Comparison of ENCODE assay signal across 14 cellular contexts in genomic region chr5:119078870-119079269, GRCh38. TPM values are rescaled to one million over a fixed set of nuclear protein-coding genes. Genes with fewer than 3 reads are reported as not detected.
DNase-seq lines count a peak whose midpoint lies in the region; ATAC-seq, FAIRE-seq and TF ChIP-seq lines count a peak whose summit lies in the region.
"Had no signal": no experiment of that assay in that cellular context is flagged by ENCODE, and none has a peak within 500 bp of the region (broad histone marks: within the 10 kb centered on the region; RNA-seq: fewer than 3 reads in every experiment).

No MANE protein-coding gene starts in this region.

- ATAC-seq in pancreas = no peak
- no peak for ATAC-seq in HG03175 (IDR thresholded peaks at IDR 0.05; ENCODE audit: unreplicated experiment)

- H3K4me1 ChIP-seq in testis (peaks cover 28% of the 10 kb centered on the region), pancreas (peaks cover 11 to 19% (median 13%) of the 10 kb centered on the region in 3 donors), ovary (ENCODE audit: insufficient read depth) (peaks cover 8% of the 10 kb centered on the region)

- 62 to 81% methylated on average over 1 of the region's 1 CpG for WGBS in testis, 2 donors
- 93 to 94% methylated on average over 1 of the region's 1 CpG for WGBS in pancreas, 2 donors
- 55 to 79% (median 70%) methylated on average over 1 of the region's 1 CpG for WGBS in ovary, 3 donors

- no peaks in the 10 kb centered on the region for H3K9me3 Mint-ChIP-seq in activated naive CD4-positive, alpha-beta T cell treated with anti-CD3 and anti-CD28 coated beads for 36 hours
- no peaks in the 10 kb centered on the region for H3K9me3 Mint-ChIP-seq in activated CD4-positive, alpha-beta memory T cell treated with anti-CD3 and anti-CD28 coated beads, Interleukin-2, amount 10 ng/mL, durations not matched to agents 7 days and 5 days
- H3K9me3 Mint-ChIP-seq: activated naive CD8-positive, alpha-beta T cell treated with anti-CD3 and anti-CD28 coated beads, Interleukin-2, amount 10 ng/mL, durations not matched to agents 7 days and 5 days had no signal

- TF ChIP-seq EP300 in ovary (IDR thresholded peaks at IDR 0.05) = no peak

- POLR2A ChIA-PET in activated CD4-positive, alpha-beta memory T cell treated with anti-CD3 and anti-CD28 coated beads, Interleukin-2, amount 10 ng/mL, durations not matched to agents 7 days and 5 days (lab: Charles Lee) = interaction anchor here (3.0 kb wide), 1 partner anchor 8 kb away, joined by 25 read pairs; the partner anchor contains the start of gene DMXL1

- intact Hi-C loops in activated naive CD4-positive, alpha-beta T cell treated with anti-CD3 and anti-CD28 coated beads for 36 hours (cut with micrococcal nuclease) = loop anchor here (1.0 kb wide), 8 partner anchors 8 to 318 kb away; partner anchors contain the start of gene DMXL1
- intact Hi-C loops in testis (cut with DNase I; ENCODE audit: low total_unique reads) (no loop called here), pancreas (cut with DNase I) (no loop called here), ovary (cut with DNase I) (no loop called here)

- H3K36me3 Mint-ChIP-seq in activated naive CD4-positive, alpha-beta T cell treated with anti-CD3 and anti-CD28 coated beads for 36 hours (ENCODE audit: low read depth) = peaks cover 6% of the 10 kb centered on the region
- peaks cover 14% of the 10 kb centered on the region for H3K36me3 Mint-ChIP-seq in activated CD4-positive, alpha-beta memory T cell treated with anti-CD3 and anti-CD28 coated beads, Interleukin-2, amount 10 ng/mL, durations not matched to agents 7 days and 5 days (ENCODE audit: low read depth)

- no peak for FAIRE-seq in pancreas (lab: Jason Lieb, UNC)

- H3K27ac ChIP-seq in testis (peak overlapping the region; percentile 21 to 46), pancreas (no peak overlapping the region), ovary (no peak overlapping the region)
- H3K27ac ChIP-seq: right atrium auricular region had no signal

- H3K27me3 ChIP-seq in testis (no peaks in the 10 kb centered on the region), pancreas (no peaks in the 10 kb centered on the region), ovary (no peaks in the 10 kb centered on the region)
- H3K27me3 ChIP-seq: right atrium auricular region had no signal

- no peak for TF ChIP-seq POLR2A in testis (IDR thresholded peaks at IDR 0.05)
- TF ChIP-seq POLR2A in ovary (IDR thresholded peaks at IDR 0.05) = no peak

- TF ChIP-seq CTCF in testis (IDR thresholded peaks at IDR 0.05) (no peak), pancreas (IDR thresholded peaks at IDR 0.05) (no peak), ovary (IDR thresholded peaks at IDR 0.05) (no peak)

- H3K27ac Mint-ChIP-seq in activated naive CD4-positive, alpha-beta T cell treated with anti-CD3 and anti-CD28 coated beads for 36 hours = peak overlapping the region; percentile 54
- H3K27ac Mint-ChIP-seq in activated CD4-positive, alpha-beta memory T cell treated with anti-CD3 and anti-CD28 coated beads, Interleukin-2, amount 10 ng/mL, durations not matched to agents 7 days and 5 days = peak overlapping the region; percentile 61
- H3K27ac Mint-ChIP-seq: activated naive CD8-positive, alpha-beta T cell treated with anti-CD3 and anti-CD28 coated beads, Interleukin-2, amount 10 ng/mL, durations not matched to agents 7 days and 5 days had no signal

- no peak overlapping the region for H3K4me3 ChIP-seq in testis
- no peak overlapping the region for H3K4me3 ChIP-seq in pancreas
- no peak overlapping the region for H3K4me3 ChIP-seq in ovary
- H3K4me3 ChIP-seq: right atrium auricular region had no signal

- no peak for DNase-seq in activated naive CD4-positive, alpha-beta T cell treated with anti-CD3 and anti-CD28 coated beads for 36 hours
- DNase-seq in activated naive CD4-positive, alpha-beta T cell treated with anti-CD3 and anti-CD28 coated beads, Interleukin-2, amount 50 U/mL, for 16 hours = no peak
- no peak for DNase-seq in activated CD4-positive, alpha-beta memory T cell treated with anti-CD3 and anti-CD28 coated beads, Interleukin-2, amount 10 ng/mL, durations not matched to agents 7 days and 5 days
- DNase-seq in glomerular visceral epithelial cell (ENCODE audit: extremely low spot score) = peak; percentile 55
- no peak for DNase-seq in testis
- DNase-seq in pancreas = no peak
- no peak for DNase-seq in ovary
- DNase-seq: activated naive CD8-positive, alpha-beta T cell treated with anti-CD3 and anti-CD28 coated beads, Interleukin-2, amount 10 ng/mL, durations not matched to agents 7 days and 5 days; effector CD4-positive, alpha-beta T cell; EL; SHP77 treated with DMSO at 0.1 percent for 48 hours; trophoblast cell had no signal

- no peaks in the 10 kb centered on the region for H3K27me3 Mint-ChIP-seq in activated naive CD4-positive, alpha-beta T cell treated with anti-CD3 and anti-CD28 coated beads for 36 hours (ENCODE audit: low read depth)
- no peaks in the 10 kb centered on the region for H3K27me3 Mint-ChIP-seq in activated CD4-positive, alpha-beta memory T cell treated with anti-CD3 and anti-CD28 coated beads, Interleukin-2, amount 10 ng/mL, durations not matched to agents 7 days and 5 days
- H3K27me3 Mint-ChIP-seq: activated naive CD8-positive, alpha-beta T cell treated with anti-CD3 and anti-CD28 coated beads, Interleukin-2, amount 10 ng/mL, durations not matched to agents 7 days and 5 days had no signal

- H3K9me3 ChIP-seq in testis (no peaks in the 10 kb centered on the region), pancreas (no peaks in the 10 kb centered on the region), ovary (no peaks in the 10 kb centered on the region)
- H3K9me3 ChIP-seq: right atrium auricular region had no signal

- CTCF ChIA-PET in activated naive CD4-positive, alpha-beta T cell treated with anti-CD3 and anti-CD28 coated beads for 36 hours (lab: Charles Lee) = interaction anchor here (0.7 to 4.2 kb wide), 3 partner anchors 91 to 328 kb away, joined by 4 to 15 read pairs (median 4); partner anchors contain the start of gene DTWD2
- CTCF ChIA-PET in activated CD4-positive, alpha-beta memory T cell treated with anti-CD3 and anti-CD28 coated beads, Interleukin-2, amount 10 ng/mL, durations not matched to agents 7 days and 5 days (lab: Charles Lee) = no interaction called here

- H3K4me3 Mint-ChIP-seq in activated naive CD4-positive, alpha-beta T cell treated with anti-CD3 and anti-CD28 coated beads for 36 hours = no peak overlapping the region
- no peak overlapping the region for H3K4me3 Mint-ChIP-seq in activated CD4-positive, alpha-beta memory T cell treated with anti-CD3 and anti-CD28 coated beads, Interleukin-2, amount 10 ng/mL, durations not matched to agents 7 days and 5 days
- H3K4me3 Mint-ChIP-seq: activated naive CD8-positive, alpha-beta T cell treated with anti-CD3 and anti-CD28 coated beads, Interleukin-2, amount 10 ng/mL, durations not matched to agents 7 days and 5 days had no signal

- H3K4me1 Mint-ChIP-seq in activated naive CD4-positive, alpha-beta T cell treated with anti-CD3 and anti-CD28 coated beads for 36 hours (ENCODE audit: low read depth) = peaks cover 57% of the 10 kb centered on the region
- peaks cover 49% of the 10 kb centered on the region for H3K4me1 Mint-ChIP-seq in activated CD4-positive, alpha-beta memory T cell treated with anti-CD3 and anti-CD28 coated beads, Interleukin-2, amount 10 ng/mL, durations not matched to agents 7 days and 5 days

- no peaks in the 10 kb centered on the region for H3K36me3 ChIP-seq in testis (ENCODE audit: low read depth, missing control alignments)
- H3K36me3 ChIP-seq in pancreas = no peaks in the 10 kb centered on the region
- H3K36me3 ChIP-seq in ovary = no peaks in the 10 kb centered on the region
- H3K36me3 ChIP-seq: right atrium auricular region had no signal

RNA-seq across cellular contexts. Expression of gene DMXL1, which starts 8.0 kb away (rescaled TPM):
- 10 to 100 TPM; 16.4 to 18.0 TPM for total RNA-seq in activated naive CD4-positive, alpha-beta T cell treated with anti-CD3 and anti-CD28 coated beads for 36 hours
- 10 to 100 TPM; 31.5 to 33.0 TPM for total RNA-seq in activated CD4-positive, alpha-beta memory T cell treated with anti-CD3 and anti-CD28 coated beads, Interleukin-2, amount 10 ng/mL, durations not matched to agents 7 days and 5 days
- total RNA-seq in testis (10 to 100 TPM; 63.9 to 93.3 TPM), pancreas (10 to 100 TPM; 18.0 to 30.5 (median 24.8) TPM), ovary (10 to 100 TPM; 33.9 to 50.1 (median 40.6) TPM)
- polyA plus RNA-seq in testis (ENCODE audit: insufficient read depth, low read depth, low replicate concordance) (16.0 TPM), pancreas (10 to 100 TPM in 1 of 2 donors, 1 to 10 TPM in 1; 9.9 to 14.7 TPM), ovary (10 to 100 TPM; 11.9 to 19.2 TPM)

Comparison
In these comparisons a context has a peak if more than half of its experiments do, and no peak if none do; other contexts are left out.
1. H3K27ac ChIP-seq: peak in testis (2 of 2); none in pancreas (0 of 4) and ovary (0 of 2).